Comparison of ENCODE assay signal across 8 cellular contexts in the genomic region with DNA sequence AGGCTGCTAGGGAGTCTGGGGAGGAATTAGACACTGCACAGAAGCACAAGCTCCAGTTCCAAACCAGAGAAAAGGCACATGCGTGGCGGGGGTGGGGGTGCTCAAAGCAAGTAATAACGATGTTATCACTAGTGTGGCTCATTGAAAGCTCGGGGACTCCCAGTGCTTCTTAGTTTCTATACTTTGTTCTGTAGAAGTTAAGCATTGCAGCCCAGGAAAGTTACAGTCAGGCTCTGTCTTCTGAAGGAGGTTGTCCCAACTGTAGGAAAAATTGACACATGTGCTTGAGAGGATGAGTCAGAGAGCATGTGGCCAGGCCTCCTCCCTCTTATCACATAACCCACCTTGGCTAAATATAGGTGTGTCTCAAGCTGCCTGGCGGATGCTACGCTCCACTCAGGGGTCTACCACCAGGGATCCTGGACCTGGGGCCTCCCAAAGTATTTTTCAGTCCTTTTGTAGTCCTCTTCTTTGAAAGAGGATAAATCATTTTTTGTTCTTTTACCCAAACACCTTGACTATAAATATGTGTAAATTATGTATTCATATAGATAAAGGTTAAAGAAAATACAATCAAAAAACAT. TPM values are rescaled to one million over a fixed set of nuclear protein-coding genes. Genes with fewer than 3 reads are reported as not detected.
A peak's percentile ranks its signal among the peaks of the same experiment; 100 is the strongest.
DNase-seq lines count a peak whose midpoint lies in the region; ATAC-seq, FAIRE-seq and TF ChIP-seq lines count a peak whose summit lies in the region.

No MANE protein-coding gene starts in this region.

- ATAC-seq in GM21381 (IDR thresholded peaks at IDR 0.05; ENCODE audit: unreplicated experiment) (no peak), GM21367 (IDR thresholded peaks at IDR 0.05; ENCODE audit: unreplicated experiment) (no peak)

- no peak for TF ChIP-seq CTCF in fibroblast of pulmonary artery (IDR thresholded peaks at IDR 0.05; ENCODE audit: low read length, missing control alignments)

- DNase-seq in activated CD4-positive, CD25-positive, alpha-beta regulatory T cell treated with anti-CD3 and anti-CD28 coated beads, Interleukin-2, amount 50 U/mL, for 16 hours (ENCODE audit: low read depth, low spot score): peak; percentile 14
- no peak for DNase-seq in activated CD4-positive, CD25-positive, alpha-beta regulatory T cell treated with anti-CD3 and anti-CD28 coated beads, Interleukin-2, amount 50 U/mL, for 72 hours
- peak; percentile 84 for DNase-seq in activated CD4-positive, alpha-beta T cell treated with anti-CD3 and anti-CD28 coated beads for 48 hours
- DNase-seq in fibroblast of pulmonary artery (ENCODE audit: low read depth): peak; percentile 51
- peak; percentile 30 to 57 for DNase-seq in stimulated activated CD4-positive, alpha-beta T cell treated with anti-CD3 and anti-CD28 coated beads, Interleukin-1b, Interleukin-23, amount 100 ng/mL, for 4 hours (ENCODE audit: low read depth in 2 of 2)
- DNase-seq in GM12892 (ENCODE audit: insufficient read length): no peak

- FAIRE-seq in GM12892 (lab: Jason Lieb, UNC): no peak

- H3K4me3 ChIP-seq in fibroblast of pulmonary artery (replicated peaks; ENCODE audit: low read depth, low read length): peak overlapping the region; percentile 12

- no peak for TF ChIP-seq POLR2A in GM12892 (IDR thresholded peaks at IDR 0.05; ENCODE audit: low read depth, low read length)

RNA-seq across cellular contexts. Expression of gene GALNT5, which starts 3.8 kb away (rescaled TPM):
- polyA plus RNA-seq in GM12892 (2012; ENCODE audit: missing spikeins): not detected

Comparison
In these comparisons a context has a peak if more than half of its experiments do, and no peak if none do; other contexts are left out.
1. DNase-seq: peak in activated CD4-positive, CD25-positive, alpha-beta regulatory T cell treated with anti-CD3 and anti-CD28 coated beads, Interleukin-2, amount 50 U/mL, for 16 hours (single experiment), activated CD4-positive, alpha-beta T cell treated with anti-CD3 and anti-CD28 coated beads for 48 hours (single experiment), fibroblast of pulmonary artery (single experiment) and stimulated activated CD4-positive, alpha-beta T cell treated with anti-CD3 and anti-CD28 coated beads, Interleukin-1b, Interleukin-23, amount 100 ng/mL, for 4 hours (2 of 2); none in activated CD4-positive, CD25-positive, alpha-beta regulatory T cell treated with anti-CD3 and anti-CD28 coated beads, Interleukin-2, amount 50 U/mL, for 72 hours (single experiment) and GM12892 (single experiment).